Comparison of ENCODE assay signal across 24 cellular contexts in the genomic region with DNA sequence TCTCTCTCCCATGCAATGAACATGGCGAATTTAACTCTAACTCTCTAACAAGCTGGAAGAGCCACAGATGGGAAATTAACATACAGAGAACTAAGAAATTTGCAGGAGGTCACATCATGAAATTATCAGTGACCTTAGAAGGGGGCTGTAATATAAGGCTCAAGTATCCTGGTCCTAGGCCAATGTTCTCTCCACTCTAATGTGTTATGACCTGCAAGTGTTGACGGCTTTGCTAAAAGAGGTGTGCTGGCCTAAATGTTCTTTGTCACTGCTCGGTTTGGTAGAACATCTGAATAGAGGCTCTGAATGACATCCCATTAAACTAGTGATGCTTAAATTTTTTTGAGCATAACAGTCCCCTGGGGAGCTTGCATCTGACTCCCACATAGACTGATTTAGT.
"Had no signal": no experiment of that assay in that cellular context is flagged by ENCODE, and none has a peak within 500 bp of the region (broad histone marks: within the 10 kb centered on the region; RNA-seq: fewer than 3 reads in every experiment).

No MANE protein-coding gene starts in this region.

- H3K27ac ChIP-seq: ascending aorta, body of pancreas, Peyer's patch, RWPE1 had no signal

- DNase-seq: activated B cell treated with CpG ODN at 0.5 μM for 24 hours; activated CD4-positive, alpha-beta T cell treated with anti-CD3 and anti-CD28 coated beads for 1 hour; activated CD4-positive, alpha-beta T cell treated with anti-CD3 and anti-CD28 coated beads, Interleukin-2, amount 10 ng/mL, durations not matched to agents 24 days and 14 days; activated CD4-positive, alpha-beta T cell treated with anti-CD3 and anti-CD28 coated beads, Interleukin-2, amount 50 U/mL, for 48 hours; activated CD8-positive, alpha-beta memory T cell treated with anti-CD3 and anti-CD28 coated beads for 24 hours; activated effector memory CD4-positive, alpha-beta T cell treated with anti-CD3 and anti-CD28 coated beads, Interleukin-2, amount 50 U/mL, for 16 hours; activated naive CD4-positive, alpha-beta T cell treated with Interleukin-2 at 50 U/mL for 16 hours; activated naive CD8-positive, alpha-beta T cell treated with anti-CD3 and anti-CD28 coated beads, Interleukin-2, amount 50 U/mL, for 24 hours; activated T-cell treated with anti-CD3 and anti-CD28 coated beads, Interleukin-2, amount 50 U/mL, for 4 hours; amniotic stem cell; body of pancreas; MG63; MV-4-11; NCI-H1436 treated with DMSO at 0.1 percent for 48 hours; NCI-H1930; NCI-H526; NCI-H82; Peyer's patch; SHP77 treated with DMSO at 0.1 percent for 48 hours; T-helper 17 cell; T-helper 9 cell had no signal

- H3K9me3 ChIP-seq: ascending aorta, body of pancreas, MG63, Peyer's patch had no signal

- H3K4me1 ChIP-seq: ascending aorta, body of pancreas, Peyer's patch had no signal

- ATAC-seq: activated naive CD4-positive, alpha-beta T cell treated with anti-CD3 and anti-CD28 coated beads, Interleukin-2, amount 50 U/mL, for 72 hours; activated naive CD8-positive, alpha-beta T cell treated with anti-CD3 and anti-CD28 coated beads, Interleukin-2, amount 50 U/mL, for 24 hours; activated T-cell treated with anti-CD3 and anti-CD28 coated beads, Interleukin-2, amount 50 U/mL, for 4 hours; body of pancreas; T-helper 17 cell had no signal

- H3K36me3 ChIP-seq: ascending aorta, MG63, Peyer's patch had no signal

- H3K4me3 ChIP-seq: ascending aorta, body of pancreas, MG63, Peyer's patch had no signal

- H3K27me3 ChIP-seq: ascending aorta, body of pancreas, MG63, Peyer's patch had no signal
